In genomic region chr10:18666810-18667209, GRCh38 we compare ENCODE assay signal across 15 cellular contexts. TPM values are rescaled to one million over a fixed set of nuclear protein-coding genes. Genes with fewer than 3 reads are reported as not detected.
DNase-seq lines count a peak whose midpoint lies in the region; ATAC-seq, FAIRE-seq and TF ChIP-seq lines count a peak whose summit lies in the region.
"Had no signal": no experiment of that assay in that cellular context is flagged by ENCODE, and none has a peak within 500 bp of the region (broad histone marks: within the 10 kb centered on the region; RNA-seq: fewer than 3 reads in every experiment).

No MANE protein-coding gene starts in this region.

- no peak overlapping the region for H3K4me3 ChIP-seq in bronchial epithelial cell (ENCODE audit: low read depth, low read length)

- FAIRE-seq in HTR-8/SVneo (lab: Jason Lieb, UNC) (no peak), bronchial epithelial cell (lab: Jason Lieb, UNC) (no peak), islet of Langerhans (lab: Jason Lieb, UNC) (peak; percentile 30)

- peaks cover 18 to 30% of the 10 kb centered on the region in 2 donors for H3K4me1 Mint-ChIP-seq in effector memory CD8-positive, alpha-beta T cell (ENCODE audit: low read depth in 2 of 2)

- H3K36me3 ChIP-seq in bronchial epithelial cell (ENCODE audit: control insufficient read depth, insufficient read depth, low read length) = peaks cover 2% of the 10 kb centered on the region

- no peak overlapping the region for H3K27ac Mint-ChIP-seq in effector memory CD8-positive, alpha-beta T cell
- H3K27ac Mint-ChIP-seq: activated naive CD8-positive, alpha-beta T cell; IgD-negative memory B cell had no signal

- TF ChIP-seq CTCF in bronchial epithelial cell (IDR thresholded peaks at IDR 0.05; ENCODE audit: insufficient read depth, low read length, severe bottlenecking) = no peak

- H3K9me3 Mint-ChIP-seq in effector memory CD8-positive, alpha-beta T cell = no peaks in the 10 kb centered on the region
- H3K9me3 Mint-ChIP-seq: IgD-negative memory B cell had no signal

- ATAC-seq in effector memory CD8-positive, alpha-beta T cell (replicated peaks) = no peak
- no peak for ATAC-seq in GM18861 (IDR thresholded peaks at IDR 0.05; ENCODE audit: unreplicated experiment)
- ATAC-seq: left colon had no signal

- H3K4me3 Mint-ChIP-seq in effector memory CD8-positive, alpha-beta T cell = no peak overlapping the region
- H3K4me3 Mint-ChIP-seq: activated naive CD8-positive, alpha-beta T cell; IgD-negative memory B cell had no signal

- H3K27me3 ChIP-seq in bronchial epithelial cell (ENCODE audit: control insufficient read depth, insufficient read depth, low read length) = no peaks in the 10 kb centered on the region

- no peaks in the 10 kb centered on the region for H3K27me3 Mint-ChIP-seq in effector memory CD8-positive, alpha-beta T cell
- H3K27me3 Mint-ChIP-seq: activated naive CD8-positive, alpha-beta T cell; IgD-negative memory B cell had no signal

- DNase-seq in A172 (ENCODE audit: low spot score) (peak; percentile 70), HTR-8/SVneo (ENCODE audit: insufficient read length, low spot score) (peak; percentile 57), bronchial epithelial cell (ENCODE audit: low read depth) (peak; percentile 97), NCI-H1417 (lab: John Stamatoyannopoulos, UW) (no peak), NOMO-1 treated with DMSO at 0.1 percent for 48 hours (lab: John Stamatoyannopoulos, UW; ENCODE audit: unreplicated experiment) (no peak)
- DNase-seq in effector memory CD8-positive, alpha-beta T cell = no peak
- DNase-seq: activated CD8-positive, alpha-beta memory T cell treated with anti-CD3 and anti-CD28 coated beads for 24 hours; left colon; NCI-H2029 treated with DMSO at 0.1 percent for 48 hours; nucleus accumbens; stimulated activated CD4-positive, alpha-beta T cell treated with anti-CD3 and anti-CD28 coated beads, Interleukin-4, amount 100 ng/mL, for 4 hours had no signal

- peaks cover 31% of the 10 kb centered on the region for H3K36me3 Mint-ChIP-seq in effector memory CD8-positive, alpha-beta T cell (ENCODE audit: insufficient read depth)
- H3K36me3 Mint-ChIP-seq: IgD-negative memory B cell had no signal

RNA-seq across cellular contexts. Expression of gene ARL5B, which starts 7.6 kb away (rescaled TPM):
- total RNA-seq in A172 (2014; rRNA removed; shearing (Covaris generic)) = 23.7 and 27.4 TPM in 2 replicates
- total RNA-seq in bronchial epithelial cell = 16.1 and 18.1 TPM in 2 replicates

RNA-seq across cellular contexts. Expression of gene NSUN6, which starts 15.4 kb away (rescaled TPM):
- 11.9 and 15.5 TPM in 2 replicates for total RNA-seq in A172 (2014; rRNA removed; shearing (Covaris generic))
- 9.2 and 10.8 TPM in 2 replicates for total RNA-seq in bronchial epithelial cell

Comparison
In these comparisons a context has a peak if more than half of its experiments do, and no peak if none do; other contexts are left out.
1. DNase-seq: peak in A172 (single experiment), HTR-8/SVneo (single experiment) and bronchial epithelial cell (single experiment); none in effector memory CD8-positive, alpha-beta T cell (0 of 3), NCI-H1417 (0 of 3) and NOMO-1 treated with DMSO at 0.1 percent for 48 hours (single experiment).